In the genomic region with DNA sequence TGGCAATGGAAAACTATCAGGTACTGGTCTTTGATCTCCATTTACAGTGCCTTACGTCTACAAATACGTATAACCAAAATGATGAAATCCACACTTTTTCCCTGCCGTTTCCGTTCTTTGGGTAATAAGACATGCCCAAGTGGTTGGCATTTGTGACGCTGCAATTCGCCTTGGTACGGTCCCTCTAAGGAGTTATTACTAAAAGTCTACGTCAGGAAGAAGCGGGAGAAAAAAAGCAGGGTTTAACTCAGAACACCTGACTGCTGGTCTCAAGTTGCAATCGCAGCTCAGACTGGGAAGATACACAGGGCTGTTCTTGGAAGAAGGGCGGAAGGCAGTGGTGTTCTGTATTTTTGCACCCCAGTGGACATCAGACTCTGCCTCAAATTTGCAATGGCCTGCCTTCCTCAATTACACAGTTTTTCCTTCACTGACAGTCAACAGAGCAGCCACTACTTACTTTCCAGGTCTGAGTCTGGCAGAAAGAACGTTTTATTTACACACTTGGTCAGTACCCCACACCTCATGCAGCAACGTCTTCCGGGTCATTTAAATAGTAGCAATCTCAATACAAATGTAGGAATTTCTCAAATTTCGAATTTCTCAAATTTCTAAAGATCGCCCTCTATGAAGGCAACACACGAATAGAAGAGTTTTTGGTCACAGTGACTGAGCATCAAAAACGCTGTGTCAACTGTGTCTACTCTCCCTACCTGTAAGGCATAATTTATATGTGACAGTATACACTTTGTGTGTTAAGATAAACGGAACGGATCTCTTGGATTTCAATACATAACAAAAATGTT, we compare ENCODE assay signal across 10 cellular contexts. TPM values are rescaled to one million over a fixed set of nuclear protein-coding genes. Genes with fewer than 3 reads are reported as not detected.
DNase-seq lines count a peak whose midpoint lies in the region; ATAC-seq and TF ChIP-seq lines count a peak whose summit lies in the region.
"Had no signal": no experiment of that assay in that cellular context is flagged by ENCODE, and none has a peak within 500 bp of the region (broad histone marks: within the 10 kb centered on the region; RNA-seq: fewer than 3 reads in every experiment).

No MANE protein-coding gene starts in this region.

- no peak for TF ChIP-seq POLR2A in stomach (IDR thresholded peaks at IDR 0.05)

- peaks cover 18% of the 10 kb centered on the region for H3K27me3 Mint-ChIP-seq in activated T-cell treated with anti-CD3 and anti-CD28 coated beads, Interleukin-2, amount 50 U/mL, for 72 hours (ENCODE audit: low read depth)

- peaks cover 3% of the 10 kb centered on the region; the same call in 1 of the 2 replicates for H3K36me3 ChIP-seq in SJSA1
- H3K36me3 ChIP-seq in iPS-18a (ENCODE audit: control insufficient read depth, low read depth, low read length) = no peaks in the 10 kb centered on the region
- H3K36me3 ChIP-seq in stomach = no peaks in the 10 kb centered on the region

- no peak overlapping the region; the same call in 1 of the 2 replicates for H3K4me3 ChIP-seq in SJSA1
- peak overlapping the region; percentile 56 for H3K4me3 ChIP-seq in iPS-18a (ENCODE audit: low read length)
- peak overlapping the region; percentile 19 to 79 (median 74) for H3K4me3 ChIP-seq in stomach

- TF ChIP-seq CTCF in stomach (IDR thresholded peaks at IDR 0.05) = no peak

- ATAC-seq in stimulated activated effector memory CD8-positive, alpha-beta T cell treated with anti-CD3 and anti-CD28 coated beads, Interleukin-12 subunit alpha, Interleukin-12 subunit beta, amount 100 ng/mL, for 72 hours = no peak
- no peak for ATAC-seq in activated T-cell treated with anti-CD3 and anti-CD28 coated beads, Interleukin-2, amount 50 U/mL, for 72 hours (replicated peaks in 1 of 2)

- no peak overlapping the region for H3K4me3 Mint-ChIP-seq in stimulated activated effector memory CD8-positive, alpha-beta T cell treated with anti-CD3 and anti-CD28 coated beads, Interleukin-12 subunit alpha, Interleukin-12 subunit beta, amount 100 ng/mL, for 72 hours
- H3K4me3 Mint-ChIP-seq in activated T-cell treated with anti-CD3 and anti-CD28 coated beads, Interleukin-2, amount 50 U/mL, for 72 hours = peak overlapping the region in 1 of 2 donors; percentile 84

- 17 to 46% (median 24%) methylated on average over 20 of the region's 20 CpGs for WGBS in stomach, 5 donors

- H3K27ac ChIP-seq in SJSA1 (peak overlapping the region; percentile 16; the same call in 1 of the 2 replicates), iPS-18a (ENCODE audit: low read length) (no peak overlapping the region), stomach (peak overlapping the region; percentile 44 to 95 (median 91))

- TF ChIP-seq EP300 in stomach (IDR thresholded peaks at IDR 0.05) = no peak

- H3K9me3 ChIP-seq in SJSA1 (replicated peaks) = no peaks in the 10 kb centered on the region; the same call in 1 of the 2 replicates
- H3K9me3 ChIP-seq in iPS-18a (ENCODE audit: control insufficient read depth, low read depth, low read length) = no peaks in the 10 kb centered on the region
- H3K9me3 ChIP-seq in stomach = no peaks in the 10 kb centered on the region

- intact Hi-C loops in stomach (cut with DNase I; ENCODE audit: low total_unique reads) = loop anchor here (10.0 kb wide), 1 partner anchor 94 kb away; no protein-coding TSS in a partner anchor

- no peaks in the 10 kb centered on the region for H3K9me3 Mint-ChIP-seq in stimulated activated effector memory CD8-positive, alpha-beta T cell treated with anti-CD3 and anti-CD28 coated beads, Interleukin-12 subunit alpha, Interleukin-12 subunit beta, amount 100 ng/mL, for 72 hours
- H3K9me3 Mint-ChIP-seq in activated T-cell treated with anti-CD3 and anti-CD28 coated beads, Interleukin-2, amount 50 U/mL, for 72 hours = no peaks in the 10 kb centered on the region
- H3K9me3 Mint-ChIP-seq: activated CD4-positive, alpha-beta T cell treated with anti-CD3 and anti-CD28 coated beads, Interleukin-2, amount 10 ng/mL, durations not matched to agents 7 days and 5 days had no signal

- no peaks in the 10 kb centered on the region for H3K27me3 ChIP-seq in SJSA1 (replicated peaks)
- no peaks in the 10 kb centered on the region for H3K27me3 ChIP-seq in iPS-18a (ENCODE audit: control insufficient read depth, insufficient read depth, low read length)
- H3K27me3 ChIP-seq in stomach = peaks cover 0 to 39% (median 9%) of the 10 kb centered on the region in 3 donors

- H3K36me3 Mint-ChIP-seq in stimulated activated effector memory CD8-positive, alpha-beta T cell treated with anti-CD3 and anti-CD28 coated beads, Interleukin-12 subunit alpha, Interleukin-12 subunit beta, amount 100 ng/mL, for 72 hours = no peaks in the 10 kb centered on the region
- peaks cover 0 to 1% of the 10 kb centered on the region in 2 donors for H3K36me3 Mint-ChIP-seq in activated T-cell treated with anti-CD3 and anti-CD28 coated beads, Interleukin-2, amount 50 U/mL, for 72 hours (ENCODE audit: insufficient read depth in 2 of 2)

- peak; percentile 15 for DNase-seq in NCI-H345 treated with DMSO at 0.1 percent for 48 hours (lab: John Stamatoyannopoulos, UW; ENCODE audit: unreplicated experiment)
- DNase-seq in NCI-H345 (lab: John Stamatoyannopoulos, UW) = no peak
- no peak for DNase-seq in SJSA1 (ENCODE audit: low read depth in 1 of 2, low spot score in 2 of 2)
- DNase-seq in stomach = no peak
- DNase-seq in stimulated activated effector memory CD8-positive, alpha-beta T cell treated with anti-CD3 and anti-CD28 coated beads, Interleukin-12 subunit alpha, Interleukin-12 subunit beta, amount 100 ng/mL, for 72 hours (ENCODE audit: low spot score in 2 of 2) = no peak
- DNase-seq in AG08395 (ENCODE audit: low spot score) = no peak
- no peak for DNase-seq in activated T-cell treated with anti-CD3 and anti-CD28 coated beads, Interleukin-2, amount 50 U/mL, for 72 hours
- DNase-seq: activated CD4-positive, alpha-beta T cell treated with anti-CD3 and anti-CD28 coated beads, Interleukin-2, amount 10 ng/mL, durations not matched to agents 7 days and 5 days; retina had no signal

- no peaks in the 10 kb centered on the region for H3K4me1 Mint-ChIP-seq in stimulated activated effector memory CD8-positive, alpha-beta T cell treated with anti-CD3 and anti-CD28 coated beads, Interleukin-12 subunit alpha, Interleukin-12 subunit beta, amount 100 ng/mL, for 72 hours
- peaks cover 6% of the 10 kb centered on the region for H3K4me1 Mint-ChIP-seq in activated T-cell treated with anti-CD3 and anti-CD28 coated beads, Interleukin-2, amount 50 U/mL, for 72 hours (ENCODE audit: low read depth)

- peak overlapping the region; percentile 41 for H3K9ac ChIP-seq in iPS-18a (ENCODE audit: low read length)

- H3K27ac Mint-ChIP-seq in stimulated activated effector memory CD8-positive, alpha-beta T cell treated with anti-CD3 and anti-CD28 coated beads, Interleukin-12 subunit alpha, Interleukin-12 subunit beta, amount 100 ng/mL, for 72 hours = no peak overlapping the region
- H3K27ac Mint-ChIP-seq in activated T-cell treated with anti-CD3 and anti-CD28 coated beads, Interleukin-2, amount 50 U/mL, for 72 hours = no peak overlapping the region
- H3K27ac Mint-ChIP-seq: activated CD4-positive, alpha-beta T cell treated with anti-CD3 and anti-CD28 coated beads, Interleukin-2, amount 10 ng/mL, durations not matched to agents 7 days and 5 days had no signal

- H3K4me1 ChIP-seq in SJSA1 (replicated peaks) (peaks cover 35% of the 10 kb centered on the region), iPS-18a (ENCODE audit: control insufficient read depth, low read depth, low read length) (peaks cover 20% of the 10 kb centered on the region), stomach (peaks cover 12 to 29% (median 14%) of the 10 kb centered on the region in 4 donors)

RNA-seq across cellular contexts. Expression of a gene that starts 2.1 kb away (rescaled TPM):
- 15.9 and 16.9 TPM in 2 replicates for total RNA-seq in SJSA1 (2014; rRNA removed; shearing (Covaris generic))
- total RNA-seq in stomach = 10 to 100 TPM; 20.6 to 78.2 (median 62.9) TPM
- polyA plus RNA-seq in stomach = 10 to 100 TPM; 26.1 to 46.9 (median 28.1) TPM
- 1 to 10 TPM; 5.1 to 9.6 TPM for total RNA-seq in activated T-cell treated with anti-CD3 and anti-CD28 coated beads, Interleukin-2, amount 50 U/mL, for 72 hours
